ENCODE assay signal across 1 cellular context in genomic region chr5:138035605-138036537, GRCh38.
TF ChIP-seq lines count a peak whose summit lies in the region.

No MANE protein-coding gene starts in this region.

TF ChIP-seq in HepG2, 621 proteins besides CTCF, POLR2A, EP300 and RAD21 (continued from another document and continues in another):
- TF ChIP-seq, protein P1, sequence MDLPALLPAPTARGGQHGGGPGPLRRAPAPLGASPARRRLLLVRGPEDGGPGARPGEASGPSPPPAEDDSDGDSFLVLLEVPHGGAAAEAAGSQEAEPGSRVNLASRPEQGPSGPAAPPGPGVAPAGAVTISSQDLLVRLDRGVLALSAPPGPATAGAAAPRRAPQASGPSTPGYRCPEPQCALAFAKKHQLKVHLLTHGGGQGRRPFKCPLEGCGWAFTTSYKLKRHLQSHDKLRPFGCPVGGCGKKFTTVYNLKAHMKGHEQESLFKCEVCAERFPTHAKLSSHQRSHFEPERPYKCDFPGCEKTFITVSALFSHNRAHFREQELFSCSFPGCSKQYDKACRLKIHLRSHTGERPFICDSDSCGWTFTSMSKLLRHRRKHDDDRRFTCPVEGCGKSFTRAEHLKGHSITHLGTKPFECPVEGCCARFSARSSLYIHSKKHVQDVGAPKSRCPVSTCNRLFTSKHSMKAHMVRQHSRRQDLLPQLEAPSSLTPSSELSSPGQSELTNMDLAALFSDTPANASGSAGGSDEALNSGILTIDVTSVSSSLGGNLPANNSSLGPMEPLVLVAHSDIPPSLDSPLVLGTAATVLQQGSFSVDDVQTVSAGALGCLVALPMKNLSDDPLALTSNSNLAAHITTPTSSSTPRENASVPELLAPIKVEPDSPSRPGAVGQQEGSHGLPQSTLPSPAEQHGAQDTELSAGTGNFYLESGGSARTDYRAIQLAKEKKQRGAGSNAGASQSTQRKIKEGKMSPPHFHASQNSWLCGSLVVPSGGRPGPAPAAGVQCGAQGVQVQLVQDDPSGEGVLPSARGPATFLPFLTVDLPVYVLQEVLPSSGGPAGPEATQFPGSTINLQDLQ (CRISPR knock-in tag; IDR thresholded peaks at IDR 0.05), result no peak
- TF ChIP-seq, protein P2, sequence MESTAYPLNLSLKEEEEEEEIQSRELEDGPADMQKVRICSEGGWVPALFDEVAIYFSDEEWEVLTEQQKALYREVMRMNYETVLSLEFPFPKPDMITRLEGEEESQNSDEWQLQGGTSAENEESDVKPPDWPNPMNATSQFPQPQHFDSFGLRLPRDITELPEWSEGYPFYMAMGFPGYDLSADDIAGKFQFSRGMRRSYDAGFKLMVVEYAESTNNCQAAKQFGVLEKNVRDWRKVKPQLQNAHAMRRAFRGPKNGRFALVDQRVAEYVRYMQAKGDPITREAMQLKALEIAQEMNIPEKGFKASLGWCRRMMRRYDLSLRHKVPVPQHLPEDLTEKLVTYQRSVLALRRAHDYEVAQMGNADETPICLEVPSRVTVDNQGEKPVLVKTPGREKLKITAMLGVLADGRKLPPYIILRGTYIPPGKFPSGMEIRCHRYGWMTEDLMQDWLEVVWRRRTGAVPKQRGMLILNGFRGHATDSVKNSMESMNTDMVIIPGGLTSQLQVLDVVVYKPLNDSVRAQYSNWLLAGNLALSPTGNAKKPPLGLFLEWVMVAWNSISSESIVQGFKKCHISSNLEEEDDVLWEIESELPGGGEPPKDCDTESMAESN (CRISPR knock-in tag; conservative IDR thresholded peaks at IDR 0.05), result 0 out of 2 replicates have a peak, but pooled peaks have one; percentile 34
- TF ChIP-seq FOXA3 (CRISPR knock-in tag; IDR thresholded peaks at IDR 0.05) (peak; percentile 64; the same call in 1 of the 2 replicates), SOX5 (CRISPR knock-in tag; IDR thresholded peaks at IDR 0.05; ENCODE audit: borderline replicate concordance) (no peak; the same call in 1 of the 2 replicates), ZNF329 (CRISPR knock-in tag; IDR thresholded peaks at IDR 0.05; ENCODE audit: low read depth) (no peak), U2AF1 (optimal IDR thresholded peaks at IDR 0.05; ENCODE audit: low read depth, low read length) (no peak), ZNF343 (CRISPR knock-in tag; IDR thresholded peaks at IDR 0.05) (no peak), HMGXB3 (CRISPR knock-in tag; IDR thresholded peaks at IDR 0.05; ENCODE audit: borderline replicate concordance) (no peak), CEBPG (CRISPR knock-in tag; IDR thresholded peaks at IDR 0.05) (0 out of 2 replicates have a peak, but pooled peaks have one; percentile 11), ZNF670 (CRISPR knock-in tag; IDR thresholded peaks at IDR 0.05; ENCODE audit: borderline replicate concordance) (no peak), HDAC2 (CRISPR knock-in tag; IDR thresholded peaks at IDR 0.05) (no peak), ZNF878 (CRISPR knock-in tag; IDR thresholded peaks at IDR 0.05) (no peak), ZNF124 (CRISPR knock-in tag; IDR thresholded peaks at IDR 0.05) (peak; percentile 72), MXI1 (IDR thresholded peaks at IDR 0.05; ENCODE audit: borderline replicate concordance, low read depth, low read length) (no peak; the same call in 2 of the 3 replicates), ZNF644 (CRISPR knock-in tag; IDR thresholded peaks at IDR 0.05; ENCODE audit: low read depth) (0 out of 2 replicates have a peak, but pooled peaks have one; percentile 32), MIXL1 (CRISPR knock-in tag; IDR thresholded peaks at IDR 0.05) (peak; percentile 56; the same call in 1 of the 2 replicates), SIN3B (IDR thresholded peaks at IDR 0.05; ENCODE audit: low read length) (no peak), KLF16 (CRISPR knock-in tag; IDR thresholded peaks at IDR 0.05) (0 out of 4 replicates have a peak, but pooled peaks of 1 of the 2 experiments have one; percentile 25), FOXK1 (CRISPR knock-in tag; IDR thresholded peaks at IDR 0.05; ENCODE audit: borderline replicate concordance, low read depth) (peak; percentile 51; the same call in 1 of the 2 replicates), THYN1 (CRISPR knock-in tag; IDR thresholded peaks at IDR 0.05; ENCODE audit: borderline replicate concordance, low read depth) (no peak), THAP11 (CRISPR knock-in tag; IDR thresholded peaks at IDR 0.05) (no peak), ZSCAN29 (CRISPR knock-in tag; conservative IDR thresholded peaks at IDR 0.05) (no peak), ZNF780A (CRISPR knock-in tag; IDR thresholded peaks at IDR 0.05) (no peak), HNRNPLL (IDR thresholded peaks at IDR 0.05; ENCODE audit: low read depth, low read length, poor library complexity, severe bottlenecking) (no peak), SKI (IDR thresholded peaks at IDR 0.05; ENCODE audit: partially characterized antibody) (no peak), ZNF460 (CRISPR knock-in tag; IDR thresholded peaks at IDR 0.05; ENCODE audit: borderline replicate concordance) (no peak), GTF3A (CRISPR knock-in tag; conservative IDR thresholded peaks at IDR 0.05) (no peak), PRDM15 (CRISPR knock-in tag; IDR thresholded peaks at IDR 0.05) (no peak), HNF4A (CRISPR knock-in tag; IDR thresholded peaks at IDR 0.05) (no peak; the same call in 1 of the 2 replicates), KLF11 (CRISPR knock-in tag; IDR thresholded peaks at IDR 0.05) (no peak), ZNF549 (CRISPR knock-in tag; IDR thresholded peaks at IDR 0.05) (no peak), NRL (CRISPR knock-in tag; IDR thresholded peaks at IDR 0.05; ENCODE audit: borderline replicate concordance) (no peak), GABPB1 (CRISPR knock-in tag; IDR thresholded peaks at IDR 0.05) (no peak), ZUFSP (CRISPR knock-in tag; IDR thresholded peaks at IDR 0.05; ENCODE audit: borderline replicate concordance) (no peak), SP1 (IDR thresholded peaks at IDR 0.05) (no peak), SP1 (CRISPR knock-in tag; IDR thresholded peaks at IDR 0.05) (0 out of 2 replicates have a peak, but pooled peaks have one; percentile 16)
- TF ChIP-seq, protein P3, sequence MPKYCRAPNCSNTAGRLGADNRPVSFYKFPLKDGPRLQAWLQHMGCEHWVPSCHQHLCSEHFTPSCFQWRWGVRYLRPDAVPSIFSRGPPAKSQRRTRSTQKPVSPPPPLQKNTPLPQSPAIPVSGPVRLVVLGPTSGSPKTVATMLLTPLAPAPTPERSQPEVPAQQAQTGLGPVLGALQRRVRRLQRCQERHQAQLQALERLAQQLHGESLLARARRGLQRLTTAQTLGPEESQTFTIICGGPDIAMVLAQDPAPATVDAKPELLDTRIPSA (CRISPR knock-in tag; IDR thresholded peaks at IDR 0.05; ENCODE audit: borderline replicate concordance), result no peak
- TF ChIP-seq, protein P4, sequence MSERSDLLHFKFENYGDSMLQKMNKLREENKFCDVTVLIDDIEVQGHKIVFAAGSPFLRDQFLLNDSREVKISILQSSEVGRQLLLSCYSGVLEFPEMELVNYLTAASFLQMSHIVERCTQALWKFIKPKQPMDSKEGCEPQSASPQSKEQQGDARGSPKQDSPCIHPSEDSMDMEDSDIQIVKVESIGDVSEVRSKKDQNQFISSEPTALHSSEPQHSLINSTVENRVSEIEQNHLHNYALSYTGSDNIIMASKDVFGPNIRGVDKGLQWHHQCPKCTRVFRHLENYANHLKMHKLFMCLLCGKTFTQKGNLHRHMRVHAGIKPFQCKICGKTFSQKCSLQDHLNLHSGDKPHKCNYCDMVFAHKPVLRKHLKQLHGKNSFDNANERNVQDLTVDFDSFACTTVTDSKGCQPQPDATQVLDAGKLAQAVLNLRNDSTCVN (CRISPR knock-in tag; IDR thresholded peaks at IDR 0.05; ENCODE audit: borderline replicate concordance), result no peak
- TF ChIP-seq, protein P5, sequence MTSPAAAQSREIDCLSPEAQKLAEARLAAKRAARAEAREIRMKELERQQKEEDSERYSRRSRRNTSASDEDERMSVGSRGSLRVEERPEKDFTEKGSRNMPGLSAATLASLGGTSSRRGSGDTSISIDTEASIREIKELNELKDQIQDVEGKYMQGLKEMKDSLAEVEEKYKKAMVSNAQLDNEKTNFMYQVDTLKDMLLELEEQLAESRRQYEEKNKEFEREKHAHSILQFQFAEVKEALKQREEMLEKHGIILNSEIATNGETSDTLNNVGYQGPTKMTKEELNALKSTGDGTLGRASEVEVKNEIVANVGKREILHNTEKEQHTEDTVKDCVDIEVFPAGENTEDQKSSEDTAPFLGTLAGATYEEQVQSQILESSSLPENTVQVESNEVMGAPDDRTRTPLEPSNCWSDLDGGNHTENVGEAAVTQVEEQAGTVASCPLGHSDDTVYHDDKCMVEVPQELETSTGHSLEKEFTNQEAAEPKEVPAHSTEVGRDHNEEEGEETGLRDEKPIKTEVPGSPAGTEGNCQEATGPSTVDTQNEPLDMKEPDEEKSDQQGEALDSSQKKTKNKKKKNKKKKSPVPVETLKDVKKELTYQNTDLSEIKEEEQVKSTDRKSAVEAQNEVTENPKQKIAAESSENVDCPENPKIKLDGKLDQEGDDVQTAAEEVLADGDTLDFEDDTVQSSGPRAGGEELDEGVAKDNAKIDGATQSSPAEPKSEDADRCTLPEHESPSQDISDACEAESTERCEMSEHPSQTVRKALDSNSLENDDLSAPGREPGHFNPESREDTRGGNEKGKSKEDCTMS (CRISPR knock-in tag; conservative IDR thresholded peaks at IDR 0.05), result no peak
- TF ChIP-seq, protein P6, sequence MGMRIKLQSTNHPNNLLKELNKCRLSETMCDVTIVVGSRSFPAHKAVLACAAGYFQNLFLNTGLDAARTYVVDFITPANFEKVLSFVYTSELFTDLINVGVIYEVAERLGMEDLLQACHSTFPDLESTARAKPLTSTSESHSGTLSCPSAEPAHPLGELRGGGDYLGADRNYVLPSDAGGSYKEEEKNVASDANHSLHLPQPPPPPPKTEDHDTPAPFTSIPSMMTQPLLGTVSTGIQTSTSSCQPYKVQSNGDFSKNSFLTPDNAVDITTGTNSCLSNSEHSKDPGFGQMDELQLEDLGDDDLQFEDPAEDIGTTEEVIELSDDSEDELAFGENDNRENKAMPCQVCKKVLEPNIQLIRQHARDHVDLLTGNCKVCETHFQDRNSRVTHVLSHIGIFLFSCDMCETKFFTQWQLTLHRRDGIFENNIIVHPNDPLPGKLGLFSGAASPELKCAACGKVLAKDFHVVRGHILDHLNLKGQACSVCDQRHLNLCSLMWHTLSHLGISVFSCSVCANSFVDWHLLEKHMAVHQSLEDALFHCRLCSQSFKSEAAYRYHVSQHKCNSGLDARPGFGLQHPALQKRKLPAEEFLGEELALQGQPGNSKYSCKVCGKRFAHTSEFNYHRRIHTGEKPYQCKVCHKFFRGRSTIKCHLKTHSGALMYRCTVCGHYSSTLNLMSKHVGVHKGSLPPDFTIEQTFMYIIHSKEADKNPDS (CRISPR knock-in tag; IDR thresholded peaks at IDR 0.05), result no peak
